In the genomic region with DNA sequence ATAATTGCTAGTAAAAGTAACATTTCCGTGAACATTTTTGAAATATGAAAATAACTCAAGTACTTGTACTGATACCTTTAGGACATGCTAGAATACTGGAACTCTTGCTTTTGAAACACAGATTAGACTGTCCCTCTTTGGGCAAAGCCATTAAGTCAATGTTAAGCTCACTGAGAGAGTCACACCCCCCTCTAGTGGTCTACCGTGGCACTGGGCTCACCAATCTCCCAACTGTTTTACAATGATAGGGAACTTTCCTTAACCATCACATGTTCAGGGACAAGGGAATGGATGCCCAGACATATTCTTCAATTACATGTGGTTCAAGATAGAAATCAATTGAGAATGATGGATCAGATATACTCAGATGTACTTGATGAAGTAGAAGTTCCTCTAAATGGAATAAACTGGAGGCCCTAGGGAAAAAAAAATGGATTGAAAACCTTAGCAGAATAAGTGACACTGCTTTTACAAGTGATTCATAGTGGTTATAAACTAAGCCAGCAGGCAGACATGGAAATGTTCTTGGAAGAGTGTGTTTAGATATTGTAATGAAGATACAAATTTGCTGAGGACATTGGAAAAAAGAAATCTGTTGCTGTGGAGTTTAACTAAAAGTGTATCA, we compare ENCODE assay signal across 8 cellular contexts. TPM values are rescaled to one million over a fixed set of nuclear protein-coding genes. Genes with fewer than 3 reads are reported as not detected.
DNase-seq lines count a peak whose midpoint lies in the region; ATAC-seq and TF ChIP-seq lines count a peak whose summit lies in the region.

No MANE protein-coding gene starts in this region.

- peak; percentile 95 for ATAC-seq in HCT116
- no peak for ATAC-seq in stimulated activated naive CD8-positive, alpha-beta T cell treated with anti-CD3 and anti-CD28 coated beads, Interleukin-15, Interleukin-2, amounts not matched to agents 100 U/mL and 50 U/mL, for 24 hours
- no peak for ATAC-seq in GM19328 (IDR thresholded peaks at IDR 0.05; ENCODE audit: unreplicated experiment)

- no TSS peak for BruUV-seq in HCT116 (replicated peaks; lab: Mats Ljungman, UMichigan)
- BruUV-seq in OCI-LY7 (replicated peaks; lab: Mats Ljungman, UMichigan): no TSS peak

- RAD21 ChIA-PET in HCT116 (lab: Charles Lee; ENCODE audit: low non-redundant PET in 1 of 2, low total read pairs in 2 of 2, uncharacterized antibody in 2 of 2, unreplicated experiment in 2 of 2): interaction anchor here (0.5 to 1.0 kb wide), 6 partner anchors 79 to 244 kb away, joined by 3 to 4 read pairs (median 3); no protein-coding TSS in a partner anchor

- H3K36me3 ChIP-seq in HCT116 (ENCODE audit: control insufficient read depth in 1 of 2, insufficient read depth in 2 of 2, low read length in 2 of 2) (no peaks in the 10 kb centered on the region), OCI-LY7 (ENCODE audit: insufficient read depth, low read length) (no peaks in the 10 kb centered on the region)

- no peaks in the 10 kb centered on the region for H3K9me3 Mint-ChIP-seq in nephron progenitor cell

- H3K27ac Mint-ChIP-seq in nephron progenitor cell: no peak overlapping the region

- no peak for TF ChIP-seq POLR2A in HCT116 (IDR thresholded peaks at IDR 0.05; ENCODE audit: borderline replicate concordance, extremely low read depth, insufficient read depth, insufficient read length)

- H3K9me2 ChIP-seq in HCT116 (ENCODE audit: insufficient read depth) (no peaks in the 10 kb centered on the region), OCI-LY7 (ENCODE audit: insufficient read depth, low read length) (no peaks in the 10 kb centered on the region)

- H3K9ac ChIP-seq in HCT116 (ENCODE audit: low read length): no peak overlapping the region

- POLR2A ChIA-PET in HCT116 (lab: Charles Lee) (interaction anchor here (1.6 kb wide), 1 partner anchor 164 kb away, joined by 4 read pairs; no protein-coding TSS in a partner anchor), OCI-LY7 (lab: Charles Lee) (interaction anchor here (0.5 to 1.3 kb wide), 3 partner anchors 107 to 219 kb away, joined by 3 read pairs; no protein-coding TSS in a partner anchor)

- H3K79me2 ChIP-seq in HCT116 (ENCODE audit: insufficient read depth, low read length) (no peaks in the 10 kb centered on the region), OCI-LY7 (ENCODE audit: insufficient read depth, low read depth, low read length) (no peaks in the 10 kb centered on the region)

- H2AFZ ChIP-seq in HCT116 (ENCODE audit: low read depth, low read length, poor library complexity, severe bottlenecking) (peak overlapping the region; percentile 12), OCI-LY7 (ENCODE audit: low read length) (no peak overlapping the region)

- no peak overlapping the region for H3K4me3 Mint-ChIP-seq in nephron progenitor cell

- H3K4me1 ChIP-seq in HCT116 (ENCODE audit: control insufficient read depth in 1 of 2, insufficient read depth in 2 of 2, low read length in 2 of 2): peaks cover 9 to 11% of the 10 kb centered on the region in 2 experiments; a peak in 3 of 4 replicates
- no peaks in the 10 kb centered on the region for H3K4me1 ChIP-seq in OCI-LY7 (ENCODE audit: insufficient read depth, low read length, poor library complexity, severe bottlenecking)

- TF ChIP-seq CTCF in HCT116 (IDR thresholded peaks at IDR 0.05 in 2 of 3, conservative IDR thresholded peaks at IDR 0.05 in 1 of 3; ENCODE audit: borderline replicate concordance in 1 of 3, insufficient read depth in 1 of 3, low read depth in 2 of 3, low read length in 2 of 3): peak; percentile 86 to 95 (median 93)
- peak; percentile 100 for TF ChIP-seq CTCF in OCI-LY7 (conservative IDR thresholded peaks at IDR 0.05; ENCODE audit: low read length)
- TF ChIP-seq CTCF in nephron progenitor cell (IDR thresholded peaks at IDR 0.05): peak; percentile 98

- DNase-seq in CD1c-positive myeloid dendritic cell (ENCODE audit: extremely low spot score) (peak; percentile 75), HCT116 (ENCODE audit: low read depth, low spot score) (peak; percentile 61), OCI-LY7 (ENCODE audit: low spot score) (peak; percentile 65), fibroblast of gingiva (ENCODE audit: low read depth) (peak; percentile 43), nephron progenitor cell (peak; percentile 82)
- peak; percentile 56 for DNase-seq in activated T-cell treated with anti-CD3 and anti-CD28 coated beads, Interleukin-2, amount 50 U/mL, for 1 hour
- DNase-seq in stimulated activated naive CD8-positive, alpha-beta T cell treated with anti-CD3 and anti-CD28 coated beads, Interleukin-15, Interleukin-2, amounts not matched to agents 100 U/mL and 50 U/mL, for 24 hours: peak; percentile 75

- CTCF ChIA-PET in HCT116 (lab: Charles Lee): interaction anchor here (0.7 to 4.5 kb wide), 9 partner anchors 9 to 164 kb away, joined by 3 to 22 read pairs (median 3); no protein-coding TSS in a partner anchor
- CTCF ChIA-PET in OCI-LY7 (lab: Charles Lee; ENCODE audit: unreplicated experiment): no interaction called here

- no peaks in the 10 kb centered on the region for H3K27me3 Mint-ChIP-seq in nephron progenitor cell (ENCODE audit: low read depth, poor library complexity)

- H4K20me1 ChIP-seq in HCT116 (ENCODE audit: insufficient read depth) (no peaks in the 10 kb centered on the region), OCI-LY7 (ENCODE audit: insufficient read depth, low read length) (no peaks in the 10 kb centered on the region)

- H3K4me1 Mint-ChIP-seq in nephron progenitor cell: peaks cover 7% of the 10 kb centered on the region

- H3K9me3 ChIP-seq in HCT116 (ENCODE audit: control insufficient read depth in 1 of 2, insufficient read depth in 1 of 2, low read depth in 1 of 2, low read length in 2 of 2) (no peaks in the 10 kb centered on the region), OCI-LY7 (ENCODE audit: low read length) (no peaks in the 10 kb centered on the region)

- peak; percentile 84 for TF ChIP-seq RAD21 in HCT116 (IDR thresholded peaks at IDR 0.05; ENCODE audit: low read depth)

- H3K4me2 ChIP-seq in HCT116 (ENCODE audit: low read length) (no peak overlapping the region), OCI-LY7 (ENCODE audit: low read length) (no peak overlapping the region)

- H3K4me3 ChIP-seq in HCT116 (replicated peaks in 1 of 2; ENCODE audit: low read depth in 1 of 2, low read length in 2 of 2) (no peak overlapping the region), OCI-LY7 (ENCODE audit: low read depth, low read length, poor library complexity, severe bottlenecking) (no peak overlapping the region)

- no peaks in the 10 kb centered on the region for H3K27me3 ChIP-seq in HCT116 (ENCODE audit: insufficient read depth, low read length)

- intact Hi-C loops in HCT116 (cut with micrococcal nuclease) (loop anchor here (1.0 to 5.0 kb wide), 3 partner anchors 90 to 590 kb away; no protein-coding TSS in a partner anchor), OCI-LY7 (cut with micrococcal nuclease; ENCODE audit: unreplicated experiment) (loop anchor here (2.0 kb wide), 2 partner anchors 130 to 164 kb away; no protein-coding TSS in a partner anchor)

- no peaks in the 10 kb centered on the region for H3K36me3 Mint-ChIP-seq in nephron progenitor cell (ENCODE audit: low read depth)

- no peak overlapping the region for H3K27ac ChIP-seq in HCT116 (ENCODE audit: low read depth, low read length)
- no peak overlapping the region for H3K27ac ChIP-seq in OCI-LY7 (ENCODE audit: low read depth, low read length, poor library complexity, severe bottlenecking)

TF ChIP-seq in HCT116, 20 proteins besides CTCF, POLR2A, EP300 and RAD21:
- TF ChIP-seq YY1 (IDR thresholded peaks at IDR 0.05; ENCODE audit: extremely low read depth, insufficient replicate concordance, low read depth, low read length): peak; percentile 21
- no peak for TF ChIP-seq EZH2phosphoT487 (IDR thresholded peaks at IDR 0.05; ENCODE audit: borderline replicate concordance)

RNA-seq across cellular contexts. Expression of gene NANOG, which starts 17.8 kb away (rescaled TPM):
- total RNA-seq in HCT116 (2021; ENCODE audit: unreplicated experiment) (0.22 TPM), OCI-LY7 (2022) (not detected in 2 replicates)
- not detected in 2 replicates for polyA plus RNA-seq in HCT116 (2012)
- not detected in 2 replicates for total RNA-seq in OCI-LY7 (2014; rRNA removed; shearing (Covaris generic))

RNA-seq across cellular contexts. Expression of gene NANOGNB, which starts 42.0 kb away (rescaled TPM):
- total RNA-seq in HCT116 (2021; ENCODE audit: unreplicated experiment): not detected
- not detected in 2 replicates for polyA plus RNA-seq in HCT116 (2012)
- not detected in 2 replicates for total RNA-seq in OCI-LY7 (2014; rRNA removed; shearing (Covaris generic))
- total RNA-seq in OCI-LY7 (2022): not detected in 2 replicates

RNA-seq across cellular contexts. Expression of gene CLEC4C, which starts 59.8 kb away (rescaled TPM):
- not detected for total RNA-seq in HCT116 (2021; ENCODE audit: unreplicated experiment)
- polyA plus RNA-seq in HCT116 (2012): 0.06 TPM in 1 of 2 replicates, not detected in the other
- 0.10 TPM in 1 of 2 replicates, not detected in the other for total RNA-seq in OCI-LY7 (2014; rRNA removed; shearing (Covaris generic))
- not detected in 2 replicates for total RNA-seq in OCI-LY7 (2022)
